ENCODE assay signal across 21 cellular contexts in the genomic region with DNA sequence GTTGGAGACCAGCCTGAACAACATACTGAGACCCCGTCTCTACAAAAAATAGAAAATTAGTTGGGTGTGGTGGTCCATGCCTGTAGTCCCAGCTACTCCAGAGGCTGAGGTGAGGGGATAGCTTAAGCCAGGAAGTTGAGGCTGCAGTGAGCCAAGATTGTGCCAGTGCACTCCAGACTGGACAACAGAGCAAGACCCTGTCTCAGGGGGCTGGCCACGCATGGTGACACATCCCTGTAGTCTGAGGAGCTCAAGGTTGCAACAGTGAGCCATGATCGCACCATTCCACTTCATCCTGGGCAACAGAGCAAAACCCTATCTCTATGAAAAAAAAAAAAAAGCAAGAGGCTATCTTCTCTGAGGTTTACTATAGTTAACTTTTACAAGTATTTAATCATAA. TPM values are rescaled to one million over a fixed set of nuclear protein-coding genes. Genes with fewer than 3 reads are reported as not detected.
A peak's percentile ranks its signal among the peaks of the same experiment; 100 is the strongest.
DNase-seq lines count a peak whose midpoint lies in the region; ATAC-seq, FAIRE-seq and TF ChIP-seq lines count a peak whose summit lies in the region.
"Had no signal": no experiment of that assay in that cellular context is flagged by ENCODE, and none has a peak within 500 bp of the region (broad histone marks: within the 10 kb centered on the region; RNA-seq: fewer than 3 reads in every experiment).

No MANE protein-coding gene starts in this region.

- H3K4me3 ChIP-seq in K562 (no peak overlapping the region), kidney (ENCODE audit: low read length in 2 of 2) (no peak overlapping the region), OCI-LY7 (ENCODE audit: low read depth, low read length, poor library complexity, severe bottlenecking) (no peak overlapping the region)
- H3K4me3 ChIP-seq: GM23248 had no signal

- no peak overlapping the region for H3K27ac ChIP-seq in K562 (ENCODE audit: extremely low read depth, low read depth, low read length)
- no peak overlapping the region for H3K27ac ChIP-seq in kidney (ENCODE audit: low read depth in 2 of 2, low read length in 2 of 2)
- H3K27ac ChIP-seq in OCI-LY7 (ENCODE audit: low read depth, low read length, poor library complexity, severe bottlenecking), result no peak overlapping the region
- H3K27ac ChIP-seq: GM23248 had no signal

- H2AFZ ChIP-seq in K562 (ENCODE audit: low read depth, low read length), result no peak overlapping the region
- H2AFZ ChIP-seq in OCI-LY7 (ENCODE audit: low read length), result no peak overlapping the region

- H3K9ac ChIP-seq in K562 (ENCODE audit: insufficient read depth in 1 of 2, low read depth in 2 of 2, low read length in 2 of 2), result no peak overlapping the region
- H3K9ac ChIP-seq in kidney (ENCODE audit: low read length in 2 of 2), result no peak overlapping the region
- H3K9ac ChIP-seq: GM23248 had no signal

- H3K9me3 ChIP-seq in K562 (replicated peaks; ENCODE audit: control insufficient read depth, insufficient read depth, low read depth, low read length) (no peaks in the 10 kb centered on the region; the same call in 1 of the 2 replicates), kidney (ENCODE audit: control insufficient read depth in 1 of 2, low read length in 2 of 2) (no peaks in the 10 kb centered on the region), OCI-LY7 (ENCODE audit: low read length) (no peaks in the 10 kb centered on the region)

- no peaks in the 10 kb centered on the region for H3K9me1 ChIP-seq in K562 (ENCODE audit: control insufficient read depth, insufficient read depth, low read length)

- H3K4me1 ChIP-seq in K562 (replicated peaks in 1 of 2; ENCODE audit: control insufficient read depth in 2 of 2, insufficient read depth in 2 of 2, low read length in 2 of 2) (peaks cover 0 to 5% of the 10 kb centered on the region in 2 experiments; a peak in 2 of 5 replicates), kidney (ENCODE audit: control insufficient read depth in 1 of 2, insufficient read depth in 1 of 2, low read depth in 1 of 2, low read length in 2 of 2) (peaks cover 0 to 2% of the 10 kb centered on the region in 2 donors), OCI-LY7 (ENCODE audit: insufficient read depth, low read length, poor library complexity, severe bottlenecking) (no peaks in the 10 kb centered on the region)

- no peaks in the 10 kb centered on the region for H3K27me3 Mint-ChIP-seq in WTC11 (ENCODE audit: low read depth)

- no TSS peak for BruUV-seq in K562 (replicated peaks; lab: Mats Ljungman, UMichigan)
- BruUV-seq in OCI-LY7 (replicated peaks; lab: Mats Ljungman, UMichigan), result no TSS peak

- H3K9me3 Mint-ChIP-seq in WTC11, result no peaks in the 10 kb centered on the region
- H3K9me3 Mint-ChIP-seq: CD4-positive, alpha-beta memory T cell had no signal

- H4K20me1 ChIP-seq in K562 (replicated peaks; ENCODE audit: control insufficient read depth, insufficient read depth, low read length), result no peaks in the 10 kb centered on the region
- no peaks in the 10 kb centered on the region for H4K20me1 ChIP-seq in OCI-LY7 (ENCODE audit: insufficient read depth, low read length)

- CTCF ChIA-PET in WTC11 (lab: Charles Lee), result no interaction called here
- CTCF ChIA-PET in K562 (lab: Yijun Ruan, JAX; ENCODE audit: low intra/inter-chr PET ratio), result no interaction called here
- CTCF ChIA-PET in OCI-LY7 (lab: Charles Lee; ENCODE audit: unreplicated experiment), result no interaction called here

- no peaks in the 10 kb centered on the region for H3K36me3 Mint-ChIP-seq in WTC11
- H3K36me3 Mint-ChIP-seq: CD4-positive, alpha-beta memory T cell had no signal

- in situ Hi-C loops in K562 (cut with MboI), result no loop called here

- no peaks in the 10 kb centered on the region for H3K27me3 ChIP-seq in K562 (ENCODE audit: control insufficient read depth in 2 of 2, insufficient read depth in 2 of 2, low read length in 2 of 2)

- DNase-seq in WTC11 (ENCODE audit: low spot score) (no peak), K562 (ENCODE audit: extremely low read depth in 1 of 4, low spot score in 3 of 4) (no peak), kidney (peak; percentile 29), OCI-LY7 (ENCODE audit: low spot score) (no peak), NCI-H2196 treated with DMSO at 0.1 percent for 48 hours (lab: John Stamatoyannopoulos, UW; ENCODE audit: unreplicated experiment) (no peak)
- DNase-seq: C1 segment of cervical spinal cord; Calu3; CD4-positive, alpha-beta memory T cell; COR-L47; DMS53; DMS79 treated with DMSO at 0.1 percent for 48 hours; GF-D8; H7; HCEC 1CT had no signal

- no peak for TF ChIP-seq CTCF in WTC11 (IDR thresholded peaks at IDR 0.05)
- no peak for TF ChIP-seq CTCF in K562 (IDR thresholded peaks at IDR 0.05 in 2 of 3, conservative IDR thresholded peaks at IDR 0.05 in 1 of 3; ENCODE audit: insufficient read depth in 2 of 3, low read depth in 1 of 3, low read length in 3 of 3)
- no peak for TF ChIP-seq CTCF in kidney (IDR thresholded peaks at IDR 0.05; ENCODE audit: borderline replicate concordance, extremely low read depth, insufficient read depth)
- TF ChIP-seq CTCF in OCI-LY7 (conservative IDR thresholded peaks at IDR 0.05; ENCODE audit: low read length), result no peak

- intact Hi-C loops in K562 (cut with micrococcal nuclease) (no loop called here), kidney (cut with DNase I) (no loop called here), OCI-LY7 (cut with micrococcal nuclease; ENCODE audit: unreplicated experiment) (no loop called here)

- H3K79me2 ChIP-seq in K562 (ENCODE audit: control insufficient read depth, insufficient read depth, low read length) (no peaks in the 10 kb centered on the region), OCI-LY7 (ENCODE audit: insufficient read depth, low read depth, low read length) (no peaks in the 10 kb centered on the region)

- H3K4me2 ChIP-seq in K562 (ENCODE audit: insufficient read depth, low read length), result no peak overlapping the region
- no peak overlapping the region for H3K4me2 ChIP-seq in OCI-LY7 (ENCODE audit: low read length)

- H3K4me1 Mint-ChIP-seq in WTC11, result no peaks in the 10 kb centered on the region

- no peak for TF ChIP-seq POLR2A in K562 (conservative IDR thresholded peaks at IDR 0.05)

- POLR2A ChIA-PET in WTC11 (lab: Charles Lee) (no interaction called here), K562 (lab: Yijun Ruan, JAX) (interaction anchor here (0.6 to 0.7 kb wide), 2 partner anchors 14 to 380 kb away, joined by 3 to 4 read pairs; no protein-coding TSS in a partner anchor), OCI-LY7 (lab: Charles Lee) (no interaction called here)

- WGBS in K562 (ENCODE audit: insufficient coverage, low coverage, missing lambda C conversion rate), result 11% methylated on average over 3 of the region's 3 CpGs

- H3K4me3 Mint-ChIP-seq in WTC11, result no peak overlapping the region
- H3K4me3 Mint-ChIP-seq: CD4-positive, alpha-beta memory T cell had no signal

- no peak overlapping the region for H3K27ac Mint-ChIP-seq in WTC11
- H3K27ac Mint-ChIP-seq: CD4-positive, alpha-beta memory T cell had no signal

- no peak for TF ChIP-seq EP300 in K562 (IDR thresholded peaks at IDR 0.05; ENCODE audit: low read length)

- FAIRE-seq in K562 (lab: Jason Lieb, UNC) (no peak), kidney (lab: Jason Lieb, UNC) (no peak)
- FAIRE-seq: GM12892, H1 had no signal

- no peak for ATAC-seq in WTC11
- no peak for ATAC-seq in K562
- ATAC-seq in HG03175 (IDR thresholded peaks at IDR 0.05; ENCODE audit: unreplicated experiment), result no peak

- TF ChIP-seq RAD21 in K562 (CRISPR knock-in tag; conservative IDR thresholded peaks at IDR 0.05 in 1 of 2, IDR thresholded peaks at IDR 0.05 in 1 of 2), result no peak

- H3K9me2 ChIP-seq in OCI-LY7 (ENCODE audit: insufficient read depth, low read length), result no peaks in the 10 kb centered on the region

- H3K36me3 ChIP-seq in K562 (ENCODE audit: control insufficient read depth, insufficient read depth, low read length), result no peaks in the 10 kb centered on the region
- no peaks in the 10 kb centered on the region for H3K36me3 ChIP-seq in kidney (ENCODE audit: control insufficient read depth in 1 of 2, insufficient read depth in 2 of 2, low read length in 2 of 2)
- no peaks in the 10 kb centered on the region for H3K36me3 ChIP-seq in OCI-LY7 (ENCODE audit: insufficient read depth, low read length)

RNA-seq across cellular contexts. Expression of a gene that starts 12.7 kb away (rescaled TPM):
- 78.0 to 80.8 TPM (median 79.6 TPM) in 3 replicates for total RNA-seq in WTC11 (2021)
- total RNA-seq in K562 (2011; cell fraction: chromatin; rRNA removed; ENCODE audit: low replicate concordance), result 95.3 and 131 TPM in 2 replicates
- 54.5 and 60.3 TPM in 2 replicates for total RNA-seq in K562 (2011; cell fraction: nucleolus; rRNA removed)
- 70.8 and 82.3 TPM in 2 replicates for total RNA-seq in K562 (2011; cell fraction: nucleoplasm; rRNA removed)
- 43.2 and 50.7 TPM in 2 replicates for total RNA-seq in K562 (2014; rRNA removed)
- total RNA-seq in K562 (2014; rRNA removed; fragmentation: Illumina TruSeq; extraction: Trizol), result 39.0 and 40.3 TPM in 2 replicates
- total RNA-seq in K562 (2015; rRNA removed; fragmentation: Illumina TruSeq; extraction: Trizol), result 40.1 TPM in 2 replicates
- 63.7 and 67.4 TPM in 2 replicates for total RNA-seq in K562 (2021)
- 20.5 and 24.1 TPM in 2 replicates for polyA plus RNA-seq in K562 (2011; rRNA removed)
- 17.9 and 26.3 TPM in 2 replicates for polyA plus RNA-seq in K562 (2011; cell fraction: cytosol; rRNA removed)
- 35.1 and 44.0 TPM in 2 replicates for polyA plus RNA-seq in K562 (2011; cell fraction: nucleus; rRNA removed)
- polyA plus RNA-seq in K562 (2012), result 41.7 and 52.1 TPM in 2 replicates
- 64.4 and 73.7 TPM in 2 replicates for polyA plus RNA-seq in K562 (2014; fragmentation: Illumina TruSeq; extraction: Trizol)
- polyA plus RNA-seq in K562 (2014; fragmentation: Nextera tagmentation; extraction: Ambion mirVana), result 10 to 100 TPM; 11.7 to 24.9 TPM
- polyA plus RNA-seq in K562 (2014; rRNA removed), result 34.9 and 35.3 TPM in 2 replicates
- polyA minus RNA-seq in K562 (2011; rRNA and poly(A)+ RNA removed), result 41.4 and 45.8 TPM in 2 replicates
- polyA minus RNA-seq in K562 (2011; cell fraction: cytosol; rRNA and poly(A)+ RNA removed), result 36.5 and 43.1 TPM in 2 replicates
- polyA minus RNA-seq in K562 (2011; cell fraction: nucleus; rRNA and poly(A)+ RNA removed), result 25.7 and 38.8 TPM in 2 replicates
- 33.5 TPM for total RNA-seq in kidney
- polyA plus RNA-seq in kidney (ENCODE audit: insufficient read depth, low read depth, low replicate concordance), result 13.3 TPM
- total RNA-seq in OCI-LY7 (2014; rRNA removed; shearing (Covaris generic)), result 19.7 and 21.5 TPM in 2 replicates
- 40.7 and 40.9 TPM in 2 replicates for total RNA-seq in OCI-LY7 (2022)

RNA-seq across cellular contexts. Expression of a gene that starts 23.1 kb away (rescaled TPM):
- 3.2 to 4.9 TPM (median 4.3 TPM) in 3 replicates for total RNA-seq in WTC11 (2021)
- total RNA-seq in K562 (2011; cell fraction: chromatin; rRNA removed; ENCODE audit: low replicate concordance), result not detected in 2 replicates
- not detected in 2 replicates for total RNA-seq in K562 (2011; cell fraction: nucleolus; rRNA removed)
- not detected in 2 replicates for total RNA-seq in K562 (2011; cell fraction: nucleoplasm; rRNA removed)
- not detected in 2 replicates for total RNA-seq in K562 (2014; rRNA removed)
- total RNA-seq in K562 (2014; rRNA removed; fragmentation: Illumina TruSeq; extraction: Trizol), result not detected in 2 replicates
- not detected in 2 replicates for total RNA-seq in K562 (2015; rRNA removed; fragmentation: Illumina TruSeq; extraction: Trizol)
- total RNA-seq in K562 (2021), result not detected in 2 replicates
- not detected in 2 replicates for polyA plus RNA-seq in K562 (2011; rRNA removed)
- polyA plus RNA-seq in K562 (2011; cell fraction: cytosol; rRNA removed), result not detected in 2 replicates
- not detected in 2 replicates for polyA plus RNA-seq in K562 (2011; cell fraction: nucleus; rRNA removed)
- not detected in 2 replicates for polyA plus RNA-seq in K562 (2012)
- not detected in 2 replicates for polyA plus RNA-seq in K562 (2014; fragmentation: Illumina TruSeq; extraction: Trizol)
- polyA plus RNA-seq in K562 (2014; fragmentation: Nextera tagmentation; extraction: Ambion mirVana), result not detected
- polyA plus RNA-seq in K562 (2014; rRNA removed), result not detected in 2 replicates
- not detected in 2 replicates for polyA minus RNA-seq in K562 (2011; rRNA and poly(A)+ RNA removed)
- polyA minus RNA-seq in K562 (2011; cell fraction: cytosol; rRNA and poly(A)+ RNA removed), result not detected in 2 replicates
- not detected in 2 replicates for polyA minus RNA-seq in K562 (2011; cell fraction: nucleus; rRNA and poly(A)+ RNA removed)
- total RNA-seq in kidney, result 21.2 TPM
- 49.3 TPM for polyA plus RNA-seq in kidney (ENCODE audit: insufficient read depth, low read depth, low replicate concordance)
- total RNA-seq in OCI-LY7 (2014; rRNA removed; shearing (Covaris generic)), result not detected in 2 replicates
- total RNA-seq in OCI-LY7 (2022), result not detected in 2 replicates
- total RNA-seq: A172; A673; CD4-positive, alpha-beta memory T cell; Daoy; GM23248 had no signal
- polyA plus RNA-seq: CD4-positive, alpha-beta memory T cell; GM23248 had no signal
